8 cellular contexts compared by ENCODE assay signal in the genomic region with DNA sequence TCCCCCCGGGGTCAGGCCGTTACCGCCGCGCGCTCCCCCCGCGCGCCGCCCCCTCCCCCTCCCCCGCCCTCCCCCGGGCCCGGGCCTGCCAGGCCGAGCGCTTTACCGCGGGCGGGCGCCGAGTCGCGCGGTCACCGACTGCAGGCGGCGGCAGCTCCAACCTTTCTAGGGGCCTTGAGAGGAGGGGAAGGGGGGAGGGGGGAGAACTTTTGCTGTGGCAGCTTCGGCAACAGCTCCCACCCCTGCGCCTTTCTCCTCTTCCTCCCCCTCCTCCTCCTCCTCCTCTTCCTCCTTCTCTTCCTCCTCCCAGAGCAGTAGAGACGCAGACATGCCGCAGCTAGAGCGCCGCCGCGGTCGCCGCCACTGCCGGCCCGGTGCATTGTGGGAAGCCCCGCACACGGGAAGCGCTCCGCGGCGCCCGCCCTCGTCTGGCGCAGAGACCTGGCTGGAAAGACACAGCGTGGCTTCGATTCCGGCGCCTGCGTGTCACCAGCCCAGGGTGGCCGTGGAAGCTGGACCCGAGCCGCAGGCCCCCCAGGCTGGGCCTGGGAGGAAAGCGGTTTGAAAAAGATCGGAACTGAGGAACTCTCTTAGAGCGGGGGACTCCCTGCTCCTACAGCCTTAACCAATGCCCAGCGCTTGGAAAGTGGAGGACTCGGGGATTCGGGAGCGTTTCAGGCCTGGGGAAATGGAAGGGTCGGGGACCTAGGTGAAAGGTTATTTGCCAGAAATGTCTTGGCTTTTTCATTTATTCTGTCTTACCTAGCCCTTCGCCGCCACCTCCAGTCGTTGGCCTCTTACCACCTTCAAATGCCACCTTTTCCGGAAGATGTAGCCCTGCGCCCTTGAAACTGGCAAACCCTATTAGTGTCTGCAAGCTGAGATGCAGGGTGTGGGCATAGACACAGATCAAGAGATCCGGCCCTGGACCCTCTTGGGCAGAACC.
DNase-seq lines count a peak whose midpoint lies in the region; ATAC-seq and TF ChIP-seq lines count a peak whose summit lies in the region.

A gene with protein sequence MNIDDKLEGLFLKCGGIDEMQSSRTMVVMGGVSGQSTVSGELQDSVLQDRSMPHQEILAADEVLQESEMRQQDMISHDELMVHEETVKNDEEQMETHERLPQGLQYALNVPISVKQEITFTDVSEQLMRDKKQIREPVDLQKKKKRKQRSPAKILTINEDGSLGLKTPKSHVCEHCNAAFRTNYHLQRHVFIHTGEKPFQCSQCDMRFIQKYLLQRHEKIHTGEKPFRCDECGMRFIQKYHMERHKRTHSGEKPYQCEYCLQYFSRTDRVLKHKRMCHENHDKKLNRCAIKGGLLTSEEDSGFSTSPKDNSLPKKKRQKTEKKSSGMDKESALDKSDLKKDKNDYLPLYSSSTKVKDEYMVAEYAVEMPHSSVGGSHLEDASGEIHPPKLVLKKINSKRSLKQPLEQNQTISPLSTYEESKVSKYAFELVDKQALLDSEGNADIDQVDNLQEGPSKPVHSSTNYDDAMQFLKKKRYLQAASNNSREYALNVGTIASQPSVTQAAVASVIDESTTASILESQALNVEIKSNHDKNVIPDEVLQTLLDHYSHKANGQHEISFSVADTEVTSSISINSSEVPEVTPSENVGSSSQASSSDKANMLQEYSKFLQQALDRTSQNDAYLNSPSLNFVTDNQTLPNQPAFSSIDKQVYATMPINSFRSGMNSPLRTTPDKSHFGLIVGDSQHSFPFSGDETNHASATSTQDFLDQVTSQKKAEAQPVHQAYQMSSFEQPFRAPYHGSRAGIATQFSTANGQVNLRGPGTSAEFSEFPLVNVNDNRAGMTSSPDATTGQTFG (minus strand): TSS at position 330 of the 946 bp plus-strand sequence. CDS start 61,685 bp downstream, outside the sequence.

- peak within 1 kb of the TSS; percentile 86 for H3K27ac ChIP-seq in cingulate gyrus (ENCODE audit: low read depth, low read length)

- TF ChIP-seq CTCF in AG10803 (conservative IDR thresholded peaks at IDR 0.05; ENCODE audit: low read length), result no peak

- TF ChIP-seq POLR2A in GM19099 (IDR thresholded peaks at IDR 0.05; ENCODE audit: extremely low read depth, insufficient read length, low read depth), result peak; percentile 97

- peak within 1 kb of the TSS; percentile 77 for H3K4me3 ChIP-seq in AG10803 (ENCODE audit: low read length)

- DNase-seq in AG10803 (ENCODE audit: low read depth) (peak; percentile 91), NCI-H524 treated with DMSO at 0.1 percent for 48 hours (lab: John Stamatoyannopoulos, UW) (peak; percentile 54), kidney tubule cell (ENCODE audit: low spot score) (peak; percentile 93)
- DNase-seq in activated CD4-positive, alpha-beta T cell treated with anti-CD3 and anti-CD28 coated beads for 4 hours, result peak; percentile 89
- DNase-seq in stimulated activated CD4-positive, alpha-beta T cell treated with anti-CD3 and anti-CD28 coated beads, Interleukin-1b, Interleukin-23, amount 100 ng/mL, for 1 hour (ENCODE audit: low read depth in 2 of 2), result peak; percentile 69 to 75

- ATAC-seq in HG03432 (IDR thresholded peaks at IDR 0.05; ENCODE audit: unreplicated experiment), result peak; percentile 91

Comparison
In these comparisons a context has a peak if more than half of its experiments do, and no peak if none do; other contexts are left out.
1. Peak in every context shown above with its lines: DNase-seq, ATAC-seq, H3K4me3 ChIP-seq and H3K27ac ChIP-seq.